In the genomic region with DNA sequence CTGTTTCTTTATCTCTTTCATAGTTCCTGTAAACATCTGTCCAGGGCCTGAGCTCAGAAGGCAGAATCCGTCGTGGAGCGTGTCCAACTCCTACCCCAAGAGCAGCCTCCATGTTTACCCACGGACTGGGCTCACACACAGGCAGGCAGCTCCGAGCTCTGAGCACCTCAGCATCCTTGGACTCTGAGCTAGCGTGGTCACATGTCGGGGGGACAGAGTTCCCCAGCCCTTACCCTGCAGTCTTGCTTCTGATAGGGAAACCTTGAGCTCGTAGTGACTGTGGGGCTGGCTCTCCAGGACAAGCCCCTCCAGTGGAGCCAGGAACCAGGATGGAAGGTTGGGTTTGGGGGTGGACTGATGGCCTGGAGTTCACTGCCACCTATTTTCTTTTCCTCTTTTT, we compare ENCODE assay signal across 18 cellular contexts.
"Had no signal": no experiment of that assay in that cellular context is flagged by ENCODE, and none has a peak within 500 bp of the region (broad histone marks: within the 10 kb centered on the region; RNA-seq: fewer than 3 reads in every experiment).

No MANE protein-coding gene starts in this region.

- H3K27me3 ChIP-seq: neutrophil, right atrium auricular region, testis, transverse colon had no signal

- DNase-seq: effector memory CD4-positive, alpha-beta T cell; heart right ventricle; left cardiac atrium; left ventricle myocardium superior; mesendoderm; naive B cell; posterior cingulate gyrus; stimulated activated CD4-positive, alpha-beta T cell treated with anti-CD3 and anti-CD28 coated beads, Interleukin-2, amount 100 ng/mL, for 48 hours; stimulated activated naive CD4-positive, alpha-beta T cell treated with Interleukin-2 at 50 U/mL for 16 hours; testis; transverse colon had no signal

- H3K4me1 ChIP-seq: right atrium auricular region had no signal

- H3K36me3 ChIP-seq: heart right ventricle, neutrophil, right atrium auricular region, transverse colon had no signal

- ATAC-seq: esophagus mucosa, heart right ventricle, left cardiac atrium, left ventricle myocardium superior had no signal

- H3K27me3 Mint-ChIP-seq: naive B cell had no signal

- H3K4me3 Mint-ChIP-seq: naive B cell, nephron had no signal

- H3K9me3 Mint-ChIP-seq: nephron had no signal

- H3K9me3 ChIP-seq: heart right ventricle, neutrophil, right atrium auricular region, testis, transverse colon had no signal

- H3K27ac ChIP-seq: heart right ventricle, neutrophil, testis had no signal

- H3K4me3 ChIP-seq: coronary artery, heart right ventricle, lung, right atrium auricular region, smooth muscle cell, testis, transverse colon had no signal
